ENCODE assay signal across 22 cellular contexts in genomic region chr21:20110368-20110767, GRCh38.
"Had no signal": no experiment of that assay in that cellular context is flagged by ENCODE, and none has a peak within 500 bp of the region (broad histone marks: within the 10 kb centered on the region; RNA-seq: fewer than 3 reads in every experiment).

No MANE protein-coding gene starts in this region.

- H3K4me2 ChIP-seq: SK-N-SH had no signal

- H3K9me3 ChIP-seq: SK-N-SH had no signal

- H3K27ac ChIP-seq: HL-60, RWPE1 had no signal

- DNase-seq: KBM-7, MV-4-11, NCI-H1048, NCI-H1105, NCI-H1417, NCI-H1436 treated with DMSO at 0.1 percent for 48 hours, NCI-H1694, NCI-H187 treated with DMSO at 0.1 percent for 48 hours, NCI-H2029 treated with DMSO at 0.1 percent for 48 hours, NCI-H2171 treated with DMSO at 0.1 percent for 48 hours, NCI-H345, NCI-H446 treated with DMSO at 0.1 percent for 48 hours, NCI-H510A treated with DMSO at 0.1 percent for 48 hours, NCI-H526, NCI-H774, PC-3, SHP77, SK-N-SH, T-helper 1 cell had no signal

- ATAC-seq: Panc1, PC-3 had no signal

- H3K9me2 ChIP-seq: SK-N-SH had no signal

- H3K9ac ChIP-seq: SK-N-SH had no signal
